8 cellular contexts compared by ENCODE assay signal in the genomic region with DNA sequence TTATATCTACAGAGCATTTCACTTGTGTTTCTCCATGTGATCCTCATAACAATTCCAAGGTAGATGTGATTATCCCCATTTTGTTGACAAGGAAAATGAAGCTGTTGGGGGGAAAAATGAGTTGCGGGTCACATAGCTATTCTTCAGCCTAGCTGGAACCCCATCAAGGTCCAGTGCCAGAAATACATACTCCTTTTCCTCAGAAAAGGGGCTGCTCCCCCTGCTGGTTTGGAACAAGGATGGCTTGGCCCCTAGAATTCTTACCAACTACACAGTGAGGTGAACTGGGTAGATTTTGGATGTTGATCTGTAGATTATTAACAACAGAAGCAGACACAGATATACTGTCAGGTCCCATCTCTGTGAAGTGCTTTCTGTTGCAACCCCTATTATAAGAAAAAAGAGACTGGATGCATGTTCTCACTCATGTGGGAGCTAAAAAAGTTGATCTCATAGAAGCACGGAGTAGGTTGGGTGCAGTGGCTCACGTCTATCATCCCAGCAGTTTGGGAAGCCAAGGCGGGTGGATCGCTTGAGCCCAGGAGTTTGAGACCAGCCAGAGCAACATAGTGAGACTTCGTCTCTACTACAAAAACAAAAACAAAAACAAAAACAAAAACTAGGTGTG. TPM values are rescaled to one million over a fixed set of nuclear protein-coding genes. Genes with fewer than 3 reads are reported as not detected.
DNase-seq lines count a peak whose midpoint lies in the region; ATAC-seq, FAIRE-seq and TF ChIP-seq lines count a peak whose summit lies in the region.

No MANE protein-coding gene starts in this region.

- DNase-seq in GM18507 (ENCODE audit: extremely low spot score, insufficient read length, low read depth) (peak; percentile 36), NCI-H2227 (lab: John Stamatoyannopoulos, UW; ENCODE audit: unreplicated experiment) (peak; percentile 48), fibroblast of mammary gland (ENCODE audit: low read depth) (peak; percentile 68), pons (ENCODE audit: low spot score) (peak; percentile 41)
- DNase-seq in activated CD8-positive, alpha-beta T cell treated with anti-CD3 and anti-CD28 coated beads, Interleukin-2, amount 10 ng/mL, durations not matched to agents 7 days and 5 days = peak; percentile 64

- H3K27me3 Mint-ChIP-seq in activated CD8-positive, alpha-beta T cell treated with anti-CD3 and anti-CD28 coated beads, Interleukin-2, amount 10 ng/mL, durations not matched to agents 7 days and 5 days (ENCODE audit: low read depth) = no peaks in the 10 kb centered on the region

- no peak overlapping the region for H3K4me3 ChIP-seq in fibroblast of mammary gland (ENCODE audit: control insufficient read depth, low read depth, low read length)

- no peak overlapping the region for H3K4me3 Mint-ChIP-seq in activated CD8-positive, alpha-beta T cell treated with anti-CD3 and anti-CD28 coated beads, Interleukin-2, amount 10 ng/mL, durations not matched to agents 7 days and 5 days

- peaks cover 54% of the 10 kb centered on the region for H3K4me1 Mint-ChIP-seq in activated CD8-positive, alpha-beta T cell treated with anti-CD3 and anti-CD28 coated beads, Interleukin-2, amount 10 ng/mL, durations not matched to agents 7 days and 5 days (ENCODE audit: low read depth)

- peak overlapping the region; percentile 8 for H3K27ac Mint-ChIP-seq in activated CD8-positive, alpha-beta T cell treated with anti-CD3 and anti-CD28 coated beads, Interleukin-2, amount 10 ng/mL, durations not matched to agents 7 days and 5 days

- peaks cover 71% of the 10 kb centered on the region for H3K36me3 Mint-ChIP-seq in activated CD8-positive, alpha-beta T cell treated with anti-CD3 and anti-CD28 coated beads, Interleukin-2, amount 10 ng/mL, durations not matched to agents 7 days and 5 days (ENCODE audit: low read depth)

- POLR2A ChIA-PET in activated CD8-positive, alpha-beta T cell treated with anti-CD3 and anti-CD28 coated beads, Interleukin-2, amount 10 ng/mL, durations not matched to agents 7 days and 5 days (lab: Charles Lee) = no interaction called here

- TF ChIP-seq CTCF in C4-2B (conservative IDR thresholded peaks at IDR 0.05) = peak; percentile 87
- TF ChIP-seq CTCF in fibroblast of mammary gland (conservative IDR thresholded peaks at IDR 0.05; ENCODE audit: control insufficient read depth, insufficient read depth, low read depth, low read length) = peak; percentile 85

- FAIRE-seq in GM18507 (lab: Jason Lieb, UNC) = peak; percentile 64

- peak overlapping the region; percentile 56 for H3K27ac ChIP-seq in C4-2B

- ATAC-seq in activated CD8-positive, alpha-beta T cell treated with anti-CD3 and anti-CD28 coated beads, Interleukin-2, amount 10 ng/mL, durations not matched to agents 7 days and 5 days = peak; percentile 64
- ATAC-seq in HG02610 (IDR thresholded peaks at IDR 0.05; ENCODE audit: unreplicated experiment) = no peak
- no peak for ATAC-seq in GM19351 (IDR thresholded peaks at IDR 0.05; ENCODE audit: unreplicated experiment)

- CTCF ChIA-PET in activated CD8-positive, alpha-beta T cell treated with anti-CD3 and anti-CD28 coated beads, Interleukin-2, amount 10 ng/mL, durations not matched to agents 7 days and 5 days (lab: Charles Lee) = interaction anchor here (0.6 to 2.7 kb wide), 21 partner anchors 8 to 291 kb away, joined by 3 to 60 read pairs (median 10); a partner anchor contains a TSS

- H3K9me3 Mint-ChIP-seq in activated CD8-positive, alpha-beta T cell treated with anti-CD3 and anti-CD28 coated beads, Interleukin-2, amount 10 ng/mL, durations not matched to agents 7 days and 5 days (ENCODE audit: insufficient read depth) = no peaks in the 10 kb centered on the region

RNA-seq across cellular contexts. Expression of a gene that starts 8.9 kb away (rescaled TPM):
- 10 to 100 TPM; 19.9 to 20.7 TPM for total RNA-seq in activated CD8-positive, alpha-beta T cell treated with anti-CD3 and anti-CD28 coated beads, Interleukin-2, amount 10 ng/mL, durations not matched to agents 7 days and 5 days

RNA-seq across cellular contexts. Expression of a gene that starts 11.9 kb away (rescaled TPM):
- total RNA-seq in activated CD8-positive, alpha-beta T cell treated with anti-CD3 and anti-CD28 coated beads, Interleukin-2, amount 10 ng/mL, durations not matched to agents 7 days and 5 days = 10 to 100 TPM; 25.2 to 27.2 TPM

RNA-seq across cellular contexts. Expression of a gene that starts 32.7 kb away (rescaled TPM):
- total RNA-seq in activated CD8-positive, alpha-beta T cell treated with anti-CD3 and anti-CD28 coated beads, Interleukin-2, amount 10 ng/mL, durations not matched to agents 7 days and 5 days = 1 to 10 TPM; 5.8 to 6.8 TPM

RNA-seq across cellular contexts. Expression of a gene that starts 50.2 kb away (rescaled TPM):
- 1 to 10 TPM; 5.4 to 5.9 TPM for total RNA-seq in activated CD8-positive, alpha-beta T cell treated with anti-CD3 and anti-CD28 coated beads, Interleukin-2, amount 10 ng/mL, durations not matched to agents 7 days and 5 days

RNA-seq across cellular contexts. Expression of a gene that starts 55.9 kb away (rescaled TPM):
- 10 to 100 TPM; 51.9 to 52.9 TPM for total RNA-seq in activated CD8-positive, alpha-beta T cell treated with anti-CD3 and anti-CD28 coated beads, Interleukin-2, amount 10 ng/mL, durations not matched to agents 7 days and 5 days
